Comparison of ENCODE assay signal across 18 cellular contexts in the genomic region with DNA sequence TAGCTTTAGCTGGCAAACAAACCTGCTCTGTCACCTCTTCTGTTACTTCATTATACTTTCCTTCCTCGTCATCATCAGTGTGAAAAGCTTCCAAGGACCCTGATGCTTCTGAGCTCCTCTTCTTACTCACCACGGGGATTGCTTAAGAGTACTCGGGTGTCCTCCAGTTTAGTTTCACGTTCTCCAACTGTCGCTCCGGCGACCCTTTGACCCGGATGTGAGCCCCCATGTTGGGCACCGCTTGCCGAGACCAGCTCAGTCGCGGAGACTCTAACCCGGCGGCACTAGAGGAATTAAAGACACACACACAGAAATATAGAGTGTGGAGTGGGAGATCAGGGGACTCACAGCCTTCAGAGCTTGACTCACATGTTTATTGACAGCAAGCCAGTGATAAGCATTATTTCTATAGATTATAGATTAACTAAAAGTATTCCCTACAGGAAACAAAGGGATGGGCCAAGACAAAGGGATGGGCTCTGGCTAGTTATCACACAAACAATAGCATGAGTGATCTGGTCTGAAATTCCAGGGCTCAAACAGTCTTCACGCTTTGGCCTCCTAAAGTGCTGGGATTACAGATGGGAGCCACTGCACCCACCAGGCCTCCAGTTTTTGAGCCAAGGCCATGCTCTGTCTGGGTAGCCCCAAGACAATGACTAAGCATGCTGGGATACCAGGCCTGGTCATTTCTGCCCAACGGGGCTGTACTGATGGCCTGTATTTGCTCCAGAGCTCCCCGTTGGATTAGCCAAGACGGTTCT. TPM values are rescaled to one million over a fixed set of nuclear protein-coding genes. Genes with fewer than 3 reads are reported as not detected.
DNase-seq lines count a peak whose midpoint lies in the region; FAIRE-seq and TF ChIP-seq lines count a peak whose summit lies in the region.
"Had no signal": no experiment of that assay in that cellular context is flagged by ENCODE, and none has a peak within 500 bp of the region (broad histone marks: within the 10 kb centered on the region; RNA-seq: fewer than 3 reads in every experiment).

No MANE protein-coding gene starts in this region.

- H3K9me3 ChIP-seq in H1 (ENCODE audit: insufficient read depth in 2 of 2, low read depth in 1 of 2, low read length in 1 of 2), result peaks cover 3 to 4% of the 10 kb centered on the region in 2 experiments; a peak in 3 of 4 replicates
- H3K9me3 ChIP-seq in osteoblast (ENCODE audit: low read depth, low read length), result no peaks in the 10 kb centered on the region
- 0 out of 2 replicates have a peak, but pooled peaks cover 2% of the 10 kb centered on the region for H3K9me3 ChIP-seq in HAP-1
- H3K9me3 ChIP-seq: gastroesophageal sphincter, tibial nerve had no signal

- FAIRE-seq in H1 (lab: Jason Lieb, UNC), result no peak

- H3K4me3 ChIP-seq in H1 (ENCODE audit: extremely low read depth in 1 of 4, insufficient read depth in 2 of 4, low read depth in 3 of 4, low read length in 4 of 4) (no peak overlapping the region), osteoblast (ENCODE audit: insufficient read depth, low read length) (no peak overlapping the region), HAP-1 (no peak overlapping the region)
- H3K4me3 ChIP-seq: gastroesophageal sphincter, tibial nerve had no signal

- intact Hi-C loops in activated CD4-positive, alpha-beta T cell treated with anti-CD3 and anti-CD28 coated beads, Interleukin-2, amount 10 ng/mL, durations not matched to agents 24 days and 14 days (cut with micrococcal nuclease), result no loop called here

- H2BK120ac ChIP-seq in H1 (replicated peaks; ENCODE audit: low read depth, low read length), result peak overlapping the region; percentile 28

- no peak overlapping the region for H2BK15ac ChIP-seq in H1 (ENCODE audit: low read length)

- CTCF ChIA-PET in H1 (lab: Charles Lee; ENCODE audit: partially characterized antibody), result interaction anchor here (0.6 to 2.8 kb wide), 13 partner anchors 18 to 578 kb away, joined by 3 to 12 read pairs (median 4); no protein-coding TSS in a partner anchor

- peaks cover 34% of the 10 kb centered on the region for H3K4me1 Mint-ChIP-seq in activated CD4-positive, alpha-beta T cell treated with anti-CD3 and anti-CD28 coated beads, Interleukin-2, amount 10 ng/mL, durations not matched to agents 24 days and 14 days

- H3K56ac ChIP-seq in H1 (replicated peaks; ENCODE audit: insufficient read length, low read depth, low read length), result no peak overlapping the region

- no peak for DNase-seq in activated CD4-positive, alpha-beta T cell treated with anti-CD3 and anti-CD28 coated beads, Interleukin-2, amount 10 ng/mL, durations not matched to agents 24 days and 14 days
- DNase-seq in activated CD4-positive, alpha-beta T cell treated with anti-CD3 and anti-CD28 coated beads, Interleukin-2, amount 50 U/mL, for 1 hour, result no peak
- DNase-seq in SIG-M5 (lab: John Stamatoyannopoulos, UW), result peak; percentile 59
- no peak for DNase-seq in H1 (ENCODE audit: low read depth in 1 of 2, low spot score in 2 of 2)
- DNase-seq in osteoblast (ENCODE audit: insufficient read length, low spot score, missing footprints), result peak; percentile 82
- no peak for DNase-seq in LoVo (ENCODE audit: low spot score)
- DNase-seq in activated gamma-delta T cell treated with Interleukin-2 at 50 U/mL for 16 hours, result no peak
- DNase-seq in HAP-1 (ENCODE audit: low spot score in 2 of 2), result no peak
- DNase-seq: 8988T; C1 segment of cervical spinal cord; NCI-H187 treated with DMSO at 0.1 percent for 48 hours; NCI-H524; nucleus accumbens; stimulated activated CD4-positive, alpha-beta T cell treated with anti-CD3 and anti-CD28 coated beads, Interleukin-4, amount 100 ng/mL, for 4 hours; SW 1271 had no signal

- H2AK5ac ChIP-seq in H1 (ENCODE audit: low read depth, low read length), result no peak overlapping the region

- no peak overlapping the region for H3K4me3 Mint-ChIP-seq in activated CD4-positive, alpha-beta T cell treated with anti-CD3 and anti-CD28 coated beads, Interleukin-2, amount 10 ng/mL, durations not matched to agents 24 days and 14 days
- H3K4me3 Mint-ChIP-seq: central memory CD8-positive, alpha-beta T cell had no signal

- H3K79me2 ChIP-seq in H1 (ENCODE audit: control insufficient read depth in 1 of 2, insufficient read depth in 2 of 2, low read length in 2 of 2), result no peaks in the 10 kb centered on the region
- H3K79me2 ChIP-seq in osteoblast (ENCODE audit: insufficient read depth, low read length), result no peaks in the 10 kb centered on the region

- peak overlapping the region; percentile 51 for H3K27ac Mint-ChIP-seq in activated CD4-positive, alpha-beta T cell treated with anti-CD3 and anti-CD28 coated beads, Interleukin-2, amount 10 ng/mL, durations not matched to agents 24 days and 14 days

- H3K9ac ChIP-seq in H1 (replicated peaks in 1 of 4; ENCODE audit: extremely low read depth in 1 of 4, low read depth in 3 of 4, low read length in 3 of 4), result no peak overlapping the region

- no peak overlapping the region for H2BK5ac ChIP-seq in H1 (ENCODE audit: low read depth, low read length)

- no peak overlapping the region for H4K91ac ChIP-seq in H1 (replicated peaks; ENCODE audit: insufficient read length, low read length)

- H3K14ac ChIP-seq in H1 (ENCODE audit: insufficient read length), result no peak overlapping the region

- H2AFZ ChIP-seq in H1 (ENCODE audit: low read length) (no peak overlapping the region; the same call in 1 of the 2 replicates), osteoblast (ENCODE audit: low read length) (no peak overlapping the region)

- H3K18ac ChIP-seq in H1 (ENCODE audit: extremely low read depth, low read length), result no peak overlapping the region

- TF ChIP-seq POLR2A in H1 (IDR thresholded peaks at IDR 0.05; ENCODE audit: control extremely low read depth in 1 of 2, low read depth in 2 of 2, low read length in 2 of 2), result no peak

- TF ChIP-seq RAD21 in H1 (IDR thresholded peaks at IDR 0.05 in 1 of 2, conservative IDR thresholded peaks at IDR 0.05 in 1 of 2; ENCODE audit: low read depth in 2 of 2, low read length in 2 of 2), result no peak

- H3K27me3 Mint-ChIP-seq in activated CD4-positive, alpha-beta T cell treated with anti-CD3 and anti-CD28 coated beads, Interleukin-2, amount 10 ng/mL, durations not matched to agents 24 days and 14 days, result no peaks in the 10 kb centered on the region
- H3K27me3 Mint-ChIP-seq: central memory CD8-positive, alpha-beta T cell had no signal

- no peaks in the 10 kb centered on the region for H3K36me3 ChIP-seq in H1 (ENCODE audit: control insufficient read depth in 2 of 4, insufficient read depth in 4 of 4, low read length in 3 of 4)
- H3K36me3 ChIP-seq in osteoblast (ENCODE audit: insufficient read depth, low read length), result no peaks in the 10 kb centered on the region
- no peaks in the 10 kb centered on the region for H3K36me3 ChIP-seq in HAP-1 (replicated peaks)
- H3K36me3 ChIP-seq: gastroesophageal sphincter, tibial nerve had no signal

- H3K4me2 ChIP-seq in H1 (ENCODE audit: insufficient read depth in 1 of 2, low read depth in 2 of 2, low read length in 2 of 2) (no peak overlapping the region), osteoblast (ENCODE audit: insufficient read depth, low read length) (no peak overlapping the region)

- no peaks in the 10 kb centered on the region for H3K9me3 Mint-ChIP-seq in activated CD4-positive, alpha-beta T cell treated with anti-CD3 and anti-CD28 coated beads, Interleukin-2, amount 10 ng/mL, durations not matched to agents 24 days and 14 days
- H3K9me3 Mint-ChIP-seq: central memory CD8-positive, alpha-beta T cell had no signal

- peaks cover 0 to 5% (median 3%) of the 10 kb centered on the region in 4 experiments; a peak in 3 of 7 replicates for H3K4me1 ChIP-seq in H1 (replicated peaks in 1 of 4; ENCODE audit: control insufficient read depth in 3 of 4, insufficient read depth in 4 of 4, low read length in 3 of 4)
- H3K4me1 ChIP-seq in osteoblast (ENCODE audit: insufficient read depth, low read length), result peaks cover 15% of the 10 kb centered on the region
- H3K4me1 ChIP-seq in HAP-1, result no peaks in the 10 kb centered on the region; the same call in 1 of the 2 replicates

- no peaks in the 10 kb centered on the region for H3K79me1 ChIP-seq in H1 (ENCODE audit: low read depth, low read length)

- TF ChIP-seq EP300 in H1 (IDR thresholded peaks at IDR 0.05; ENCODE audit: borderline replicate concordance in 1 of 2, low read depth in 2 of 2, low read length in 2 of 2), result no peak

- no peaks in the 10 kb centered on the region for H3K23me2 ChIP-seq in H1 (ENCODE audit: low read depth, low read length)

- H2BK20ac ChIP-seq in H1 (ENCODE audit: low read length), result no peak overlapping the region

- H3K36me3 Mint-ChIP-seq in activated CD4-positive, alpha-beta T cell treated with anti-CD3 and anti-CD28 coated beads, Interleukin-2, amount 10 ng/mL, durations not matched to agents 24 days and 14 days (ENCODE audit: low read depth), result peaks cover 6% of the 10 kb centered on the region

- 80% methylated on average over 18 of the region's 18 CpGs; no CpG with 5 or more reads in 1 of the 2 experiments for WGBS in H1 (ENCODE audit: extremely low coverage in 1 of 2, insufficient coverage in 1 of 2, insufficient read length in 1 of 2, insufficient replicate concordance in 2 of 2, low coverage in 1 of 2, low lambda C conversion rate in 2 of 2, missing lambda C conversion rate in 1 of 2), 2 experiments

- H3K4ac ChIP-seq in H1 (replicated peaks; ENCODE audit: insufficient read length, low read depth, low read length), result no peak overlapping the region

- POLR2A ChIA-PET in H1 (lab: Charles Lee; ENCODE audit: partially characterized antibody), result interaction anchor here (0.6 to 6.6 kb wide), 7 partner anchors 30 to 64 kb away, joined by 3 to 30 read pairs (median 3); a partner anchor contains a TSS

- no peak overlapping the region for H2BK12ac ChIP-seq in H1 (ENCODE audit: low read depth, low read length)

- H3K27ac ChIP-seq in H1 (ENCODE audit: low read depth, low read length) (no peak overlapping the region), osteoblast (ENCODE audit: low read depth, low read length) (no peak overlapping the region)
- H3K27ac ChIP-seq: gastroesophageal sphincter, tibial nerve had no signal

- H4K20me1 ChIP-seq in H1 (replicated peaks in 1 of 2; ENCODE audit: control insufficient read depth in 1 of 2, insufficient read depth in 2 of 2, low read length in 2 of 2) (no peaks in the 10 kb centered on the region), osteoblast (ENCODE audit: insufficient read depth, low read length) (no peaks in the 10 kb centered on the region)

- H3K27me3 ChIP-seq in H1 (replicated peaks in 1 of 4; ENCODE audit: control insufficient read depth in 3 of 4, extremely low read depth in 1 of 4, insufficient read depth in 3 of 4, low read length in 3 of 4), result no peaks in the 10 kb centered on the region
- no peaks in the 10 kb centered on the region for H3K27me3 ChIP-seq in osteoblast (ENCODE audit: insufficient read depth, low read length)
- no peaks in the 10 kb centered on the region for H3K27me3 ChIP-seq in HAP-1 (ENCODE audit: low read depth)
- H3K27me3 ChIP-seq: gastroesophageal sphincter, tibial nerve had no signal

- TF ChIP-seq CTCF in H1 (IDR thresholded peaks at IDR 0.05; ENCODE audit: control extremely low read depth in 1 of 3, insufficient read depth in 1 of 3, low read depth in 1 of 3, low read length in 3 of 3) (no peak), osteoblast (IDR thresholded peaks at IDR 0.05; ENCODE audit: extremely low read depth, low read depth, low read length) (no peak)

- no peak overlapping the region for H4K5ac ChIP-seq in H1 (ENCODE audit: insufficient read length, low read depth, low read length)

- in situ Hi-C loops in HAP-1 (cut with MboI; ENCODE audit: low sequenced_read_pairs), result no loop called here

- no peak overlapping the region for H3K23ac ChIP-seq in H1 (ENCODE audit: insufficient read length)

- H4K8ac ChIP-seq in H1 (ENCODE audit: extremely low read depth, insufficient read depth, low read length), result no peak overlapping the region; the same call in 1 of the 2 replicates

RNA-seq across cellular contexts. Expression of a gene that starts 30.1 kb away (rescaled TPM):
- 3,899 and 3,999 TPM in 2 replicates for total RNA-seq in activated CD4-positive, alpha-beta T cell treated with anti-CD3 and anti-CD28 coated beads, Interleukin-2, amount 10 ng/mL, durations not matched to agents 24 days and 14 days
- total RNA-seq in H1 (2021; fragmentation: NEBNext Ultra II Directional; extraction: Animal tissue kit (Norgen Biotek cat#: 25700)), result 2,080 and 2,117 TPM in 2 replicates
- polyA plus RNA-seq in H1 (2011; rRNA removed), result 1,763 and 2,059 TPM in 2 replicates
- 2,358 TPM for polyA plus RNA-seq in H1 (2011; cell fraction: cytosol; rRNA removed)
- polyA plus RNA-seq in H1 (2011; cell fraction: nucleus; rRNA removed), result 2,405 TPM
- 1,870 to 2,736 TPM (median 2,687 TPM) in 4 replicates for polyA plus RNA-seq in H1 (2012, experiment 1 of 2)
- 3,551 TPM for polyA plus RNA-seq in H1 (2012, experiment 2 of 2)
- polyA plus RNA-seq in H1 (2013, experiment 1 of 2), result 1,002 TPM
- 997 TPM for polyA plus RNA-seq in H1 (2013, experiment 2 of 2)
- 2,726 and 2,920 TPM in 2 replicates for polyA minus RNA-seq in H1 (2011; rRNA and poly(A)+ RNA removed)
- polyA minus RNA-seq in H1 (2011; cell fraction: cytosol; rRNA and poly(A)+ RNA removed), result 1,825 TPM
- 812 TPM for polyA minus RNA-seq in H1 (2011; cell fraction: nucleus; rRNA and poly(A)+ RNA removed)
- 1,079 and 1,591 TPM in 2 replicates for total RNA-seq in osteoblast

RNA-seq across cellular contexts. Expression of a gene that starts 37.1 kb away (rescaled TPM):
- total RNA-seq in activated CD4-positive, alpha-beta T cell treated with anti-CD3 and anti-CD28 coated beads, Interleukin-2, amount 10 ng/mL, durations not matched to agents 24 days and 14 days, result 1.0 and 1.3 TPM in 2 replicates
- not detected in 2 replicates for total RNA-seq in H1 (2021; fragmentation: NEBNext Ultra II Directional; extraction: Animal tissue kit (Norgen Biotek cat#: 25700))
- not detected in 2 replicates for polyA plus RNA-seq in H1 (2011; rRNA removed)
- not detected for polyA plus RNA-seq in H1 (2011; cell fraction: cytosol; rRNA removed)
- polyA plus RNA-seq in H1 (2011; cell fraction: nucleus; rRNA removed), result not detected
- polyA plus RNA-seq in H1 (2012, experiment 1 of 2), result not detected in 4 replicates
- polyA plus RNA-seq in H1 (2012, experiment 2 of 2), result not detected
- not detected for polyA plus RNA-seq in H1 (2013, experiment 1 of 2)
- not detected for polyA plus RNA-seq in H1 (2013, experiment 2 of 2)
- polyA minus RNA-seq in H1 (2011; rRNA and poly(A)+ RNA removed), result not detected in 2 replicates
- not detected for polyA minus RNA-seq in H1 (2011; cell fraction: cytosol; rRNA and poly(A)+ RNA removed)
- not detected for polyA minus RNA-seq in H1 (2011; cell fraction: nucleus; rRNA and poly(A)+ RNA removed)
- total RNA-seq in osteoblast, result not detected in 2 replicates
- total RNA-seq: gastroesophageal sphincter, tibial nerve had no signal

Comparison
In these comparisons a context has a peak if more than half of its experiments do, and no peak if none do; other contexts are left out.
1. DNase-seq: peak in SIG-M5 (single experiment) and osteoblast (single experiment); none in activated CD4-positive, alpha-beta T cell treated with anti-CD3 and anti-CD28 coated beads, Interleukin-2, amount 10 ng/mL, durations not matched to agents 24 days and 14 days (single experiment), activated CD4-positive, alpha-beta T cell treated with anti-CD3 and anti-CD28 coated beads, Interleukin-2, amount 50 U/mL, for 1 hour (single experiment), H1 (0 of 2), LoVo (single experiment), activated gamma-delta T cell treated with Interleukin-2 at 50 U/mL for 16 hours (single experiment) and HAP-1 (0 of 2).